Comparison of ENCODE assay signal across 8 cellular contexts in the genomic region with DNA sequence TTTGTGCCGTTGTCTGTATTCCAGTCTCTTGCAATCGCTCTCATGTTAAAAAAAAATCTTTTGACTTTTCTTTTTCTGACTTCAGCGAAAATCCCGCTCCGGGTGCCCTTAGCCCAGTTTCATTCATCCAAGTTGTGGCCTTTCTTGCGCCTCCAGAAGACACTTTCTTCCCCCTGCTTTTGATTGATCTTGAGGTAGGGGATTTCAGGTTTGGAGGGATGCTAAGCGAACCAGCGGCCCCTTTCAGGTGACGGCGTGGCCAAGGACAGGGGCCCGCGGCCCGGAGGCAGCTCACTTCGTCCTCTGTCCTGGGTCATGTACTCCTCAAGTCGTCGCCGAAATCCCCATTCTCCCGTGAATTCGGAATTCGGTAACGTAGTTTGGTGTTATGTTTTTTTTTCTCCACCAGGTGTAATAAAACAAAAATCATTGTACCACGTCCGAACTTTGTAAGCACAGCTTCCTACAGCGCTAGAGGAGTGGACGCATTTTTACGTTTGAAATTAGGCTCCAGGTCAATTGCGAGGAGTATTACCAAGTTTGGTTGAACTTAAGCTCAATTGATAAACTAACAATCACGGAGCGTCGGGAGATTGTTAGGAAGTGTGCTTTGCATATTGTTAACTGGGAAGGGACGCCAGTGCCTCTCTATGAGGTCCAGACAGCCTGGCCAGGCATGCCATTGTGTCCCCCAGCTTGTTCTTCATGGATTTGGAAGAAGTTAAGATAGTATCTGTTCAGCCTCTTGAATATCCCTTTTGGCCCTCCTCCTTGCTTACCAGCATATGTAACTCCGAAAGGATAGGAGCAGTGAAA. TPM values are rescaled to one million over a fixed set of nuclear protein-coding genes. Genes with fewer than 3 reads are reported as not detected.
DNase-seq lines count a peak whose midpoint lies in the region; ATAC-seq, FAIRE-seq and TF ChIP-seq lines count a peak whose summit lies in the region.

No MANE protein-coding gene starts in this region.

- ATAC-seq in GM18909 (IDR thresholded peaks at IDR 0.05; ENCODE audit: poor library complexity, unreplicated experiment), result no peak

- FAIRE-seq in GM12892 (lab: Jason Lieb, UNC) (peak; percentile 60), H54 (lab: Jason Lieb, UNC) (no peak)

- H3K9me3 ChIP-seq in duodenal mucosa (ENCODE audit: control insufficient read depth in 1 of 2, low read length in 2 of 2) (no peaks in the 10 kb centered on the region), muscle layer of colon (ENCODE audit: low read length) (no peaks in the 10 kb centered on the region)

- no peak; the same call in none of the 2 replicates for TF ChIP-seq POLR2A in GM12892 (IDR thresholded peaks at IDR 0.05; ENCODE audit: low read depth, low read length)
- TF ChIP-seq POLR2A in H54 (IDR thresholded peaks at IDR 0.05; ENCODE audit: low read depth, low read length), result no peak

- DNase-seq in GM12892 (ENCODE audit: insufficient read length), result no peak
- peak; percentile 64 for DNase-seq in OCI-M1 (lab: John Stamatoyannopoulos, UW)
- DNase-seq in NCI-H1436 (lab: John Stamatoyannopoulos, UW), result no peak
- no peak for DNase-seq in H54 (ENCODE audit: insufficient read length, low spot score)
- no peak for DNase-seq in effector CD8-positive, alpha-beta T cell (lab: John Stamatoyannopoulos, UW)

- H3K36me3 ChIP-seq in duodenal mucosa (ENCODE audit: control insufficient read depth in 1 of 2, insufficient read depth in 2 of 2, low read length in 2 of 2), result no peaks in the 10 kb centered on the region
- H3K36me3 ChIP-seq in muscle layer of colon (ENCODE audit: insufficient read depth, low read length), result no peaks in the 10 kb centered on the region

- H3K4me3 ChIP-seq in duodenal mucosa (ENCODE audit: low read depth in 1 of 2, low read length in 2 of 2) (peak overlapping the region; percentile 81 to 89), muscle layer of colon (ENCODE audit: low read depth in 1 of 2, low read length in 2 of 2) (peak overlapping the region; percentile 18 to 83)

- H3K27me3 ChIP-seq in duodenal mucosa (ENCODE audit: control insufficient read depth in 1 of 2, insufficient read depth in 2 of 2, low read length in 2 of 2) (no peaks in the 10 kb centered on the region), muscle layer of colon (ENCODE audit: control insufficient read depth in 1 of 2, insufficient read depth in 2 of 2, low read length in 2 of 2) (no peaks in the 10 kb centered on the region)

- H3K4me1 ChIP-seq in duodenal mucosa (ENCODE audit: control insufficient read depth in 1 of 2, insufficient read depth in 2 of 2, low read length in 2 of 2) (peaks cover 22 to 37% of the 10 kb centered on the region in 2 donors), muscle layer of colon (ENCODE audit: insufficient read depth, low read length) (peaks cover 39% of the 10 kb centered on the region)

- H3K27ac ChIP-seq in duodenal mucosa (ENCODE audit: low read depth, low read length) (peak overlapping the region; percentile 34), muscle layer of colon (ENCODE audit: low read depth, low read length) (peak overlapping the region; percentile 50)

- peak overlapping the region; percentile 76 to 86 for H3K9ac ChIP-seq in duodenal mucosa (ENCODE audit: low read depth in 1 of 2, low read length in 2 of 2)
- H3K9ac ChIP-seq in muscle layer of colon (ENCODE audit: low read length), result peak overlapping the region; percentile 89

RNA-seq across cellular contexts. Expression of a gene that starts 1.1 kb away (rescaled TPM):
- 86.3 TPM for polyA plus RNA-seq in GM12892 (2012; ENCODE audit: missing spikeins)

RNA-seq across cellular contexts. Expression of a gene that starts 1.1 kb away (rescaled TPM):
- polyA plus RNA-seq in GM12892 (2012; ENCODE audit: missing spikeins), result 12.1 TPM
